In the genomic region with DNA sequence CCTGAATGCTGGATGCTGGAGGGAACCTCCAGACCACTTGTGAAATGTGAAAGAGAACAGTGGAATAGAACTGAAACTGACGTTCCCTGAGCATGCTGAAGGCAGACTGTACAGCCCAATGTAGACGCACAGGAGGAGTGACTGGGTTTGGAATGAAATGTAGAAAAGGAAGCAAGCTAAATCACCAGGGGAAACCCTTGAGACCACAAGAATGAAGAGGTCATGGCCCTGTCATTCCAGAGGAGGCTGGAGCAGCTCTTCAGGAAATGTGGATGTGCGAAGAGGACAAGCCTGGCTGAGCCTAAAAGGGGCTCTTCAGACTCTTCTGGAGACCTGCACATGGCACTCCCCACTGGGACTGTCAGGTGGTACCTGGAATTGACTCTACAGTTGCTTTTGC, we compare ENCODE assay signal across 10 cellular contexts.
DNase-seq lines count a peak whose midpoint lies in the region; ATAC-seq and TF ChIP-seq lines count a peak whose summit lies in the region.
"Had no signal": no experiment of that assay in that cellular context is flagged by ENCODE, and none has a peak within 500 bp of the region (broad histone marks: within the 10 kb centered on the region; RNA-seq: fewer than 3 reads in every experiment).

No MANE protein-coding gene starts in this region.

- ATAC-seq in stimulated activated naive B cell treated with anti-CD40 and anti-IgM and Interleukin-4, amounts not matched to agents 10 μg/mL and 1 μg/mL and 100 μg/mL, for 72 hours (replicated peaks): no peak
- no peak for ATAC-seq in activated CD4-positive, alpha-beta T cell treated with anti-CD3 and anti-CD28 coated beads for 36 hours
- no peak for ATAC-seq in HG03432 (IDR thresholded peaks at IDR 0.05; ENCODE audit: unreplicated experiment)

- H3K4me3 Mint-ChIP-seq in brain: no peak overlapping the region
- no peak overlapping the region for H3K4me3 Mint-ChIP-seq in stimulated activated naive B cell treated with anti-CD40 and anti-IgM and Interleukin-4, amounts not matched to agents 10 μg/mL and 1 μg/mL and 100 μg/mL, for 72 hours
- no peak overlapping the region for H3K4me3 Mint-ChIP-seq in activated CD4-positive, alpha-beta T cell treated with anti-CD3 and anti-CD28 coated beads for 36 hours
- H3K4me3 Mint-ChIP-seq: activated CD4-positive, alpha-beta T cell treated with anti-CD3 and anti-CD28 coated beads, Interleukin-2, amount 10 ng/mL, durations not matched to agents 7 days and 5 days; CD8-positive, alpha-beta memory T cell had no signal

- DNase-seq in AG08395 (ENCODE audit: low spot score): peak; percentile 93
- DNase-seq in HS-27A (ENCODE audit: low read depth): peak; percentile 60
- DNase-seq in kidney glomerular epithelial cell (lab: John Stamatoyannopoulos, UW): peak; percentile 93
- no peak for DNase-seq in stimulated activated naive B cell treated with anti-CD40 and anti-IgM and Interleukin-4, amounts not matched to agents 10 μg/mL and 1 μg/mL and 100 μg/mL, for 72 hours
- DNase-seq in activated CD4-positive, alpha-beta T cell treated with anti-CD3 and anti-CD28 coated beads for 36 hours: no peak
- no peak for DNase-seq in NCI-H2196 (lab: John Stamatoyannopoulos, UW; ENCODE audit: unreplicated experiment)
- DNase-seq: activated CD4-positive, alpha-beta T cell treated with anti-CD3 and anti-CD28 coated beads, Interleukin-2, amount 10 ng/mL, durations not matched to agents 7 days and 5 days; CD8-positive, alpha-beta memory T cell had no signal

- peaks cover 48% of the 10 kb centered on the region for H3K36me3 Mint-ChIP-seq in brain
- peaks cover 50 to 61% of the 10 kb centered on the region in 2 donors for H3K36me3 Mint-ChIP-seq in stimulated activated naive B cell treated with anti-CD40 and anti-IgM and Interleukin-4, amounts not matched to agents 10 μg/mL and 1 μg/mL and 100 μg/mL, for 72 hours
- H3K36me3 Mint-ChIP-seq in activated CD4-positive, alpha-beta T cell treated with anti-CD3 and anti-CD28 coated beads for 36 hours (ENCODE audit: low read depth): peaks cover 28% of the 10 kb centered on the region

- intact Hi-C loops in activated CD4-positive, alpha-beta T cell treated with anti-CD3 and anti-CD28 coated beads for 36 hours (cut with DNase I, micrococcal nuclease): no loop called here

- peaks cover 2% of the 10 kb centered on the region for H3K27me3 Mint-ChIP-seq in brain
- no peaks in the 10 kb centered on the region for H3K27me3 Mint-ChIP-seq in stimulated activated naive B cell treated with anti-CD40 and anti-IgM and Interleukin-4, amounts not matched to agents 10 μg/mL and 1 μg/mL and 100 μg/mL, for 72 hours
- no peaks in the 10 kb centered on the region for H3K27me3 Mint-ChIP-seq in activated CD4-positive, alpha-beta T cell treated with anti-CD3 and anti-CD28 coated beads for 36 hours
- H3K27me3 Mint-ChIP-seq: activated CD4-positive, alpha-beta T cell treated with anti-CD3 and anti-CD28 coated beads, Interleukin-2, amount 10 ng/mL, durations not matched to agents 7 days and 5 days had no signal

- CTCF ChIA-PET in activated CD4-positive, alpha-beta T cell treated with anti-CD3 and anti-CD28 coated beads for 36 hours (lab: Charles Lee): interaction anchor here (0.6 kb wide), 1 partner anchor 240 kb away, joined by 3 read pairs; no protein-coding TSS in a partner anchor

- H3K27ac Mint-ChIP-seq in brain: peak overlapping the region in 4 of 5 experiments; percentile 8 to 57 (median 46)
- H3K27ac Mint-ChIP-seq in stimulated activated naive B cell treated with anti-CD40 and anti-IgM and Interleukin-4, amounts not matched to agents 10 μg/mL and 1 μg/mL and 100 μg/mL, for 72 hours: no peak overlapping the region
- H3K27ac Mint-ChIP-seq in activated CD4-positive, alpha-beta T cell treated with anti-CD3 and anti-CD28 coated beads for 36 hours: no peak overlapping the region
- H3K27ac Mint-ChIP-seq: activated CD4-positive, alpha-beta T cell treated with anti-CD3 and anti-CD28 coated beads, Interleukin-2, amount 10 ng/mL, durations not matched to agents 7 days and 5 days had no signal

- POLR2A ChIA-PET in activated CD4-positive, alpha-beta T cell treated with anti-CD3 and anti-CD28 coated beads for 36 hours (lab: Charles Lee): no interaction called here

- H3K4me1 Mint-ChIP-seq in brain: peaks cover 14% of the 10 kb centered on the region
- H3K4me1 Mint-ChIP-seq in stimulated activated naive B cell treated with anti-CD40 and anti-IgM and Interleukin-4, amounts not matched to agents 10 μg/mL and 1 μg/mL and 100 μg/mL, for 72 hours: peaks cover 0 to 7% of the 10 kb centered on the region in 2 donors
- H3K4me1 Mint-ChIP-seq in activated CD4-positive, alpha-beta T cell treated with anti-CD3 and anti-CD28 coated beads for 36 hours: no peaks in the 10 kb centered on the region
- H3K4me1 Mint-ChIP-seq: activated CD4-positive, alpha-beta T cell treated with anti-CD3 and anti-CD28 coated beads, Interleukin-2, amount 10 ng/mL, durations not matched to agents 7 days and 5 days; CD8-positive, alpha-beta memory T cell had no signal

- TF ChIP-seq CTCF in brain (conservative IDR thresholded peaks at IDR 0.05): no peak

- H3K9me3 Mint-ChIP-seq in brain: no peaks in the 10 kb centered on the region
- no peaks in the 10 kb centered on the region for H3K9me3 Mint-ChIP-seq in stimulated activated naive B cell treated with anti-CD40 and anti-IgM and Interleukin-4, amounts not matched to agents 10 μg/mL and 1 μg/mL and 100 μg/mL, for 72 hours
- H3K9me3 Mint-ChIP-seq in activated CD4-positive, alpha-beta T cell treated with anti-CD3 and anti-CD28 coated beads for 36 hours (ENCODE audit: low read depth): no peaks in the 10 kb centered on the region
- H3K9me3 Mint-ChIP-seq: activated CD4-positive, alpha-beta T cell treated with anti-CD3 and anti-CD28 coated beads, Interleukin-2, amount 10 ng/mL, durations not matched to agents 7 days and 5 days; CD8-positive, alpha-beta memory T cell had no signal

Comparison
In these comparisons a context has a peak if more than half of its experiments do, and no peak if none do; other contexts are left out.
1. DNase-seq: peak in AG08395 (single experiment), HS-27A (single experiment) and kidney glomerular epithelial cell (single experiment); none in stimulated activated naive B cell treated with anti-CD40 and anti-IgM and Interleukin-4, amounts not matched to agents 10 μg/mL and 1 μg/mL and 100 μg/mL, for 72 hours (single experiment), activated CD4-positive, alpha-beta T cell treated with anti-CD3 and anti-CD28 coated beads for 36 hours (single experiment) and NCI-H2196 (single experiment).
2. H3K27ac Mint-ChIP-seq: peak in brain (4 of 5); none in stimulated activated naive B cell treated with anti-CD40 and anti-IgM and Interleukin-4, amounts not matched to agents 10 μg/mL and 1 μg/mL and 100 μg/mL, for 72 hours (single experiment) and activated CD4-positive, alpha-beta T cell treated with anti-CD3 and anti-CD28 coated beads for 36 hours (single experiment).